15 cellular contexts compared by ENCODE assay signal in the genomic region with DNA sequence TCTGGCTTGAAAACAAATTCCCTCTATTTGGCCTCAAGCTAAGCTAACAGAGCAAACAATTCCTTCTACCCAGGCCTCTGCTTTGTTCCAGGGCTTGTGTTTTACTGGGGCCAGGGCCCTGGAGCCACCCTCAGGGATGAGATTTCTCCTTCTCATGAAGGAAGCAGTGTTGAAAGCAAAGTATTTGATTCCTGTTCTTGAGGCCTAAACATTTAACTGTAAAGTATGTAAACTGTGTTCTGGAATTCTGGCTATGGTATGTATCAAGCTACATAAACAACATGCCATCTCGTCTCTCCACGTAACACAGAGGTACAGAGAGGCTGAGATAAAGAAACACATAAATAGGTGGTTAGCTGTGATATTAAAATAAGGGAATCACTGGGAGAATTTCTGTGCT.
DNase-seq lines count a peak whose midpoint lies in the region; ATAC-seq and TF ChIP-seq lines count a peak whose summit lies in the region.
"Had no signal": no experiment of that assay in that cellular context is flagged by ENCODE, and none has a peak within 500 bp of the region (broad histone marks: within the 10 kb centered on the region; RNA-seq: fewer than 3 reads in every experiment).

No MANE protein-coding gene starts in this region.

- no peak for ATAC-seq in HG03108 (IDR thresholded peaks at IDR 0.05; ENCODE audit: unreplicated experiment)

- no peak for TF ChIP-seq CTCF in fibroblast of villous mesenchyme (IDR thresholded peaks at IDR 0.05; ENCODE audit: insufficient read depth, low read depth, low read length)

- no peaks in the 10 kb centered on the region for H3K36me3 Mint-ChIP-seq in activated CD4-positive, alpha-beta T cell treated with anti-CD3 and anti-CD28 coated beads, Interleukin-2, amount 10 ng/mL, durations not matched to agents 24 days and 14 days (ENCODE audit: low read depth)

- no peak overlapping the region for H3K27ac Mint-ChIP-seq in activated CD4-positive, alpha-beta T cell treated with anti-CD3 and anti-CD28 coated beads, Interleukin-2, amount 10 ng/mL, durations not matched to agents 24 days and 14 days
- H3K27ac Mint-ChIP-seq: CD4-positive, alpha-beta memory T cell had no signal

- H3K4me3 ChIP-seq in fibroblast of villous mesenchyme (ENCODE audit: low read depth, low read length), result no peak overlapping the region
- H3K4me3 ChIP-seq: BLaER1 had no signal

- no peak overlapping the region for H3K4me3 Mint-ChIP-seq in activated CD4-positive, alpha-beta T cell treated with anti-CD3 and anti-CD28 coated beads, Interleukin-2, amount 10 ng/mL, durations not matched to agents 24 days and 14 days
- H3K4me3 Mint-ChIP-seq: CD4-positive, alpha-beta memory T cell had no signal

- no peaks in the 10 kb centered on the region for H3K9me3 Mint-ChIP-seq in activated CD4-positive, alpha-beta T cell treated with anti-CD3 and anti-CD28 coated beads, Interleukin-2, amount 10 ng/mL, durations not matched to agents 24 days and 14 days

- peak; percentile 10 for DNase-seq in activated CD4-positive, alpha-beta T cell treated with anti-CD3 and anti-CD28 coated beads, Interleukin-2, amount 10 ng/mL, durations not matched to agents 24 days and 14 days
- DNase-seq in activated CD4-positive, alpha-beta T cell treated with anti-CD3 and anti-CD28 coated beads for 4 hours, result no peak
- DNase-seq in NCI-H526 (lab: John Stamatoyannopoulos, UW), result peak; percentile 72 to 77
- DNase-seq in fibroblast of villous mesenchyme (ENCODE audit: low read depth), result peak; percentile 60
- DNase-seq in NCI-H748 (lab: John Stamatoyannopoulos, UW; ENCODE audit: unreplicated experiment), result no peak
- DNase-seq in hepatic stellate cell (ENCODE audit: low spot score), result no peak
- DNase-seq in activated effector memory CD4-positive, alpha-beta T cell treated with Interleukin-2 at 50 U/mL for 16 hours, result no peak
- DNase-seq: Calu3; CD4-positive, alpha-beta memory T cell; KBM-7; NCI-H2029; NCI-H2171; NCI-H446 treated with DMSO at 0.1 percent for 48 hours had no signal

- H3K27me3 Mint-ChIP-seq in activated CD4-positive, alpha-beta T cell treated with anti-CD3 and anti-CD28 coated beads, Interleukin-2, amount 10 ng/mL, durations not matched to agents 24 days and 14 days, result no peaks in the 10 kb centered on the region
- H3K27me3 Mint-ChIP-seq: CD4-positive, alpha-beta memory T cell had no signal

- intact Hi-C loops in activated CD4-positive, alpha-beta T cell treated with anti-CD3 and anti-CD28 coated beads, Interleukin-2, amount 10 ng/mL, durations not matched to agents 24 days and 14 days (cut with micrococcal nuclease), result no loop called here

- H3K4me1 Mint-ChIP-seq in activated CD4-positive, alpha-beta T cell treated with anti-CD3 and anti-CD28 coated beads, Interleukin-2, amount 10 ng/mL, durations not matched to agents 24 days and 14 days, result no peaks in the 10 kb centered on the region
- H3K4me1 Mint-ChIP-seq: CD4-positive, alpha-beta memory T cell had no signal

Comparison
In these comparisons a context has a peak if more than half of its experiments do, and no peak if none do; other contexts are left out.
1. DNase-seq: peak in activated CD4-positive, alpha-beta T cell treated with anti-CD3 and anti-CD28 coated beads, Interleukin-2, amount 10 ng/mL, durations not matched to agents 24 days and 14 days (single experiment), NCI-H526 (2 of 2) and fibroblast of villous mesenchyme (single experiment); none in activated CD4-positive, alpha-beta T cell treated with anti-CD3 and anti-CD28 coated beads for 4 hours (0 of 2), NCI-H748 (single experiment), hepatic stellate cell (single experiment) and activated effector memory CD4-positive, alpha-beta T cell treated with Interleukin-2 at 50 U/mL for 16 hours (single experiment).